Comparison of ENCODE assay signal across 17 cellular contexts in the genomic region with DNA sequence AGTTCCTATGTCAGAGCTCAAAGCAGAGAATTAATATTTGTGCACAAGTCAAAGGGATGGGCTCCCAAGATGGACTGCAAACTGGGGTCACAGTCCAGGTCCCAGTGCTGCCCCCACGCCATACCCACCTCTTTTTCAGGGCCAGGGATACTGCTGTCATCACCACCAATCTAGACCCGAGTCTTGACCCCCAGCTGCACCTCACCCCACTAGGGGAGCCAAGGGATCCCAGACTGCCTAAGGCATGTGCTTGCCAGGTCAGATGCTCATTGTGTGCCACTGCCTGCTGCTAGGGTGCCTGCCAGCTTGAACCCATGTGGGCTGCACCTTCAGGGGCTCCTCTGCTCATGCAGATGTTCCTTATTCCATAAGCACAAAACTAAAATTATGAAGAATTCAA.
DNase-seq lines count a peak whose midpoint lies in the region; ATAC-seq and TF ChIP-seq lines count a peak whose summit lies in the region.
"Had no signal": no experiment of that assay in that cellular context is flagged by ENCODE, and none has a peak within 500 bp of the region (broad histone marks: within the 10 kb centered on the region; RNA-seq: fewer than 3 reads in every experiment).

No MANE protein-coding gene starts in this region.

- no peaks in the 10 kb centered on the region for H3K36me3 Mint-ChIP-seq in stimulated activated memory B cell treated with anti-CD40 and anti-IgM and Interleukin-4, amounts not matched to agents 10 μg/mL and 1 μg/mL and 100 μg/mL, for 72 hours
- H3K36me3 Mint-ChIP-seq in nephron progenitor cell (ENCODE audit: low read depth) = no peaks in the 10 kb centered on the region
- H3K36me3 Mint-ChIP-seq: CD8-positive, alpha-beta memory T cell had no signal

- no peaks in the 10 kb centered on the region for H3K36me3 ChIP-seq in OCI-LY3 (replicated peaks; ENCODE audit: low read depth, low read length)
- H3K36me3 ChIP-seq: BLaER1 had no signal

- H3K4me2 ChIP-seq in OCI-LY3 (ENCODE audit: low read length) = peak overlapping the region; percentile 38
- H3K4me2 ChIP-seq: BLaER1 had no signal

- no peaks in the 10 kb centered on the region for H4K20me1 ChIP-seq in OCI-LY3 (ENCODE audit: insufficient read depth, low read length)
- H4K20me1 ChIP-seq: BLaER1 had no signal

- H3K4me3 Mint-ChIP-seq in stimulated activated memory B cell treated with anti-CD40 and anti-IgM and Interleukin-4, amounts not matched to agents 10 μg/mL and 1 μg/mL and 100 μg/mL, for 72 hours = no peak overlapping the region
- H3K4me3 Mint-ChIP-seq in nephron progenitor cell = no peak overlapping the region
- H3K4me3 Mint-ChIP-seq: CD8-positive, alpha-beta memory T cell; HFFc6 had no signal

- TF ChIP-seq CTCF in OCI-LY3 (IDR thresholded peaks at IDR 0.05; ENCODE audit: low read depth, low read length) (no peak), nephron progenitor cell (IDR thresholded peaks at IDR 0.05) (no peak)

- peaks cover 17% of the 10 kb centered on the region for H3K4me1 ChIP-seq in OCI-LY3 (ENCODE audit: low read length)
- H3K4me1 ChIP-seq: Caco-2 had no signal

- no peak for DNase-seq in SK-N-DZ (ENCODE audit: low spot score)
- DNase-seq in nephron progenitor cell = no peak
- no peak for DNase-seq in glomerular visceral epithelial cell (ENCODE audit: extremely low spot score)
- DNase-seq: 8988T; AML-193; Caco-2; CD8-positive, alpha-beta memory T cell; GF-D8; HCEC 1CT; HFFc6; Kasumi-1; KBM-7 had no signal

- H2AFZ ChIP-seq in OCI-LY3 (ENCODE audit: low read depth, low read length) = no peak overlapping the region

- no peaks in the 10 kb centered on the region for H3K27me3 ChIP-seq in OCI-LY3 (ENCODE audit: low read depth, low read length)
- H3K27me3 ChIP-seq: BLaER1 had no signal

- no peaks in the 10 kb centered on the region for H3K79me2 ChIP-seq in OCI-LY3 (ENCODE audit: low read length)

- H3K9me3 ChIP-seq in OCI-LY3 (ENCODE audit: insufficient read depth, low read length) = no peaks in the 10 kb centered on the region
- H3K9me3 ChIP-seq: BLaER1, Caco-2 had no signal

- H3K9ac ChIP-seq in OCI-LY3 (ENCODE audit: low read length) = no peak overlapping the region
- H3K9ac ChIP-seq: BLaER1 had no signal

- H3K4me3 ChIP-seq in OCI-LY3 (ENCODE audit: low read length) = no peak overlapping the region
- H3K4me3 ChIP-seq: BLaER1 had no signal

- no peaks in the 10 kb centered on the region for H3K9me3 Mint-ChIP-seq in stimulated activated memory B cell treated with anti-CD40 and anti-IgM and Interleukin-4, amounts not matched to agents 10 μg/mL and 1 μg/mL and 100 μg/mL, for 72 hours
- H3K9me3 Mint-ChIP-seq in nephron progenitor cell = no peaks in the 10 kb centered on the region
- H3K9me3 Mint-ChIP-seq: CD8-positive, alpha-beta memory T cell; HFFc6 had no signal

- H3K4me1 Mint-ChIP-seq in stimulated activated memory B cell treated with anti-CD40 and anti-IgM and Interleukin-4, amounts not matched to agents 10 μg/mL and 1 μg/mL and 100 μg/mL, for 72 hours = no peaks in the 10 kb centered on the region
- H3K4me1 Mint-ChIP-seq in nephron progenitor cell = no peaks in the 10 kb centered on the region
- H3K4me1 Mint-ChIP-seq: CD8-positive, alpha-beta memory T cell had no signal

- H3K27me3 Mint-ChIP-seq in stimulated activated memory B cell treated with anti-CD40 and anti-IgM and Interleukin-4, amounts not matched to agents 10 μg/mL and 1 μg/mL and 100 μg/mL, for 72 hours = no peaks in the 10 kb centered on the region
- peaks cover 11% of the 10 kb centered on the region for H3K27me3 Mint-ChIP-seq in nephron progenitor cell (ENCODE audit: low read depth, poor library complexity)
- H3K27me3 Mint-ChIP-seq: CD8-positive, alpha-beta memory T cell had no signal

- no peak overlapping the region for H3K27ac Mint-ChIP-seq in stimulated activated memory B cell treated with anti-CD40 and anti-IgM and Interleukin-4, amounts not matched to agents 10 μg/mL and 1 μg/mL and 100 μg/mL, for 72 hours
- H3K27ac Mint-ChIP-seq in nephron progenitor cell = no peak overlapping the region
- H3K27ac Mint-ChIP-seq: CD8-positive, alpha-beta memory T cell; HFFc6 had no signal

- ATAC-seq in GM19351 (IDR thresholded peaks at IDR 0.05; ENCODE audit: unreplicated experiment) (peak; percentile 21), HG03159 (IDR thresholded peaks at IDR 0.05; ENCODE audit: unreplicated experiment) (peak; percentile 27)
- ATAC-seq in stimulated activated memory B cell treated with anti-CD40 and anti-IgM and Interleukin-4, amounts not matched to agents 10 μg/mL and 1 μg/mL and 100 μg/mL, for 72 hours = peak; percentile 54

- no peak overlapping the region for H3K27ac ChIP-seq in OCI-LY3 (ENCODE audit: low read length)
- H3K27ac ChIP-seq: BLaER1 had no signal
